17 cellular contexts compared by ENCODE assay signal in genomic region chr11:71114124-71114851, GRCh38.
DNase-seq lines count a peak whose midpoint lies in the region; ATAC-seq and TF ChIP-seq lines count a peak whose summit lies in the region.
"Had no signal": no experiment of that assay in that cellular context is flagged by ENCODE, and none has a peak within 500 bp of the region (broad histone marks: within the 10 kb centered on the region; RNA-seq: fewer than 3 reads in every experiment).

No MANE protein-coding gene starts in this region.

- TF ChIP-seq CTCF in LNCaP clone FGC (IDR thresholded peaks at IDR 0.05; ENCODE audit: control insufficient read depth, extremely low read depth, insufficient read depth) (0 out of 2 replicates have a peak, but pooled peaks have one; percentile 4), endothelial cell (IDR thresholded peaks at IDR 0.05; ENCODE audit: unreplicated experiment) (no peak), thyroid gland (IDR thresholded peaks at IDR 0.05) (no peak)

- TF ChIP-seq POLR2A in thyroid gland (IDR thresholded peaks at IDR 0.05): no peak

- H3K36me3 Mint-ChIP-seq in activated CD8-positive, alpha-beta memory T cell treated with anti-CD3 and anti-CD28 coated beads, Interleukin-2, amount 10 ng/mL, durations not matched to agents 7 days and 5 days: no peaks in the 10 kb centered on the region
- H3K36me3 Mint-ChIP-seq in endothelial cell (ENCODE audit: low read depth, unreplicated experiment): peaks cover 6% of the 10 kb centered on the region
- H3K36me3 Mint-ChIP-seq: CD4-positive, alpha-beta memory T cell; stimulated activated effector memory CD8-positive, alpha-beta T cell treated with anti-CD3 and anti-CD28 coated beads, Interleukin-12 subunit alpha, Interleukin-12 subunit beta, amount 100 ng/mL, for 72 hours had no signal

- no peak overlapping the region for H3K27ac Mint-ChIP-seq in activated CD8-positive, alpha-beta memory T cell treated with anti-CD3 and anti-CD28 coated beads, Interleukin-2, amount 10 ng/mL, durations not matched to agents 7 days and 5 days
- H3K27ac Mint-ChIP-seq in endothelial cell (ENCODE audit: unreplicated experiment): no peak overlapping the region
- H3K27ac Mint-ChIP-seq: CD4-positive, alpha-beta memory T cell; effector memory CD8-positive, alpha-beta T cell; stimulated activated effector memory CD8-positive, alpha-beta T cell treated with anti-CD3 and anti-CD28 coated beads, Interleukin-12 subunit alpha, Interleukin-12 subunit beta, amount 100 ng/mL, for 72 hours had no signal

- H3K9me3 Mint-ChIP-seq in activated CD8-positive, alpha-beta memory T cell treated with anti-CD3 and anti-CD28 coated beads, Interleukin-2, amount 10 ng/mL, durations not matched to agents 7 days and 5 days (ENCODE audit: low read depth): no peaks in the 10 kb centered on the region
- H3K9me3 Mint-ChIP-seq in endothelial cell (ENCODE audit: unreplicated experiment): no peaks in the 10 kb centered on the region
- H3K9me3 Mint-ChIP-seq: CD4-positive, alpha-beta memory T cell; effector memory CD8-positive, alpha-beta T cell; stimulated activated effector memory CD8-positive, alpha-beta T cell treated with anti-CD3 and anti-CD28 coated beads, Interleukin-12 subunit alpha, Interleukin-12 subunit beta, amount 100 ng/mL, for 72 hours had no signal

- WGBS in thyroid gland, 2 donors: 83 to 88% methylated on average over 12 of the region's 12 CpGs

- H3K4me1 Mint-ChIP-seq in activated CD8-positive, alpha-beta memory T cell treated with anti-CD3 and anti-CD28 coated beads, Interleukin-2, amount 10 ng/mL, durations not matched to agents 7 days and 5 days: peaks cover 6% of the 10 kb centered on the region
- no peaks in the 10 kb centered on the region for H3K4me1 Mint-ChIP-seq in endothelial cell (ENCODE audit: unreplicated experiment)
- H3K4me1 Mint-ChIP-seq: CD4-positive, alpha-beta memory T cell had no signal

- H3K4me1 ChIP-seq in thyroid gland: peaks cover 25 to 26% of the 10 kb centered on the region in 2 donors
- H3K4me1 ChIP-seq: heart right ventricle had no signal

- H3K27me3 Mint-ChIP-seq in activated CD8-positive, alpha-beta memory T cell treated with anti-CD3 and anti-CD28 coated beads, Interleukin-2, amount 10 ng/mL, durations not matched to agents 7 days and 5 days: peaks cover 6% of the 10 kb centered on the region
- H3K27me3 Mint-ChIP-seq in endothelial cell (ENCODE audit: unreplicated experiment): peaks cover 3% of the 10 kb centered on the region

- no peaks in the 10 kb centered on the region for H3K27me3 ChIP-seq in thyroid gland

- DNase-seq in activated CD8-positive, alpha-beta memory T cell treated with anti-CD3 and anti-CD28 coated beads, Interleukin-2, amount 10 ng/mL, durations not matched to agents 7 days and 5 days: peak; percentile 44
- DNase-seq in activated CD8-positive, alpha-beta memory T cell treated with anti-CD3 and anti-CD28 coated beads, Interleukin-2, amount 50 U/mL, for 48 hours: no peak
- DNase-seq in LNCaP clone FGC (ENCODE audit: low read depth): no peak
- no peak for DNase-seq in endothelial cell (ENCODE audit: low spot score)
- DNase-seq in thyroid gland: no peak
- DNase-seq in NCI-H446 treated with DMSO at 0.1 percent for 48 hours (lab: John Stamatoyannopoulos, UW): no peak
- no peak for DNase-seq in GOT3 (lab: John Stamatoyannopoulos, UW)
- DNase-seq: CD4-positive, alpha-beta memory T cell; effector memory CD8-positive, alpha-beta T cell; GM23248; heart right ventricle; NCI-H1436; T1000 had no signal

- intact Hi-C loops in thyroid gland (cut with DNase I): loop anchor here (10.0 kb wide), 1 partner anchor 231 kb away; no protein-coding TSS in a partner anchor

- H3K36me3 ChIP-seq in thyroid gland: peaks cover 3 to 4% of the 10 kb centered on the region in 2 donors
- H3K36me3 ChIP-seq: heart right ventricle, thoracic aorta had no signal

- H3K27ac ChIP-seq in thyroid gland: peak overlapping the region in 2 of 3 donors; percentile 48 to 83
- H3K27ac ChIP-seq: GM23248, heart right ventricle, RWPE1, thoracic aorta had no signal

- no peak overlapping the region for H3K4me3 Mint-ChIP-seq in activated CD8-positive, alpha-beta memory T cell treated with anti-CD3 and anti-CD28 coated beads, Interleukin-2, amount 10 ng/mL, durations not matched to agents 7 days and 5 days
- peak overlapping the region; percentile 48 for H3K4me3 Mint-ChIP-seq in endothelial cell (ENCODE audit: unreplicated experiment)
- H3K4me3 Mint-ChIP-seq: CD4-positive, alpha-beta memory T cell; effector memory CD8-positive, alpha-beta T cell; stimulated activated effector memory CD8-positive, alpha-beta T cell treated with anti-CD3 and anti-CD28 coated beads, Interleukin-12 subunit alpha, Interleukin-12 subunit beta, amount 100 ng/mL, for 72 hours had no signal

- no peak for ATAC-seq in activated CD8-positive, alpha-beta memory T cell treated with anti-CD3 and anti-CD28 coated beads, Interleukin-2, amount 10 ng/mL, durations not matched to agents 7 days and 5 days
- ATAC-seq in HG02588 (IDR thresholded peaks at IDR 0.05; ENCODE audit: unreplicated experiment): no peak
- ATAC-seq: effector memory CD8-positive, alpha-beta T cell; heart right ventricle; stimulated activated effector memory CD8-positive, alpha-beta T cell treated with anti-CD3 and anti-CD28 coated beads, Interleukin-12 subunit alpha, Interleukin-12 subunit beta, amount 100 ng/mL, for 72 hours had no signal

- no peaks in the 10 kb centered on the region for H3K9me3 ChIP-seq in thyroid gland
- H3K9me3 ChIP-seq: heart right ventricle, thoracic aorta had no signal

- CTCF ChIA-PET in activated CD8-positive, alpha-beta memory T cell treated with anti-CD3 and anti-CD28 coated beads, Interleukin-2, amount 10 ng/mL, durations not matched to agents 7 days and 5 days (lab: Charles Lee): no interaction called here

- H3K4me3 ChIP-seq in LNCaP clone FGC (ENCODE audit: low read depth, low read length): no peak overlapping the region
- no peak overlapping the region for H3K4me3 ChIP-seq in thyroid gland (replicated peaks in 1 of 3)
- H3K4me3 ChIP-seq: GM23248, heart right ventricle, thoracic aorta had no signal
